Comparison of ENCODE assay signal across 8 cellular contexts in genomic region chrX:50988649-50989048, GRCh38.
DNase-seq lines count a peak whose midpoint lies in the region; ATAC-seq, FAIRE-seq and TF ChIP-seq lines count a peak whose summit lies in the region.

No MANE protein-coding gene starts in this region.

- no peak overlapping the region for H3K4me3 Mint-ChIP-seq in astrocyte (ENCODE audit: unreplicated experiment)

- TF ChIP-seq CTCF in IMR-90 (conservative IDR thresholded peaks at IDR 0.05; ENCODE audit: low read depth, low read length) (peak; percentile 63), astrocyte (IDR thresholded peaks at IDR 0.05; ENCODE audit: insufficient read depth, low read depth, low read length) (peak; percentile 61)

- no peak overlapping the region for H3K56ac ChIP-seq in IMR-90 (ENCODE audit: extremely low read depth, insufficient read depth, low read length)

- no peak overlapping the region for H4K5ac ChIP-seq in IMR-90 (ENCODE audit: low read depth, low read length)

- H2BK20ac ChIP-seq in IMR-90 (ENCODE audit: low read depth, low read length): no peak overlapping the region

- no peak overlapping the region for H3K4me3 ChIP-seq in IMR-90 (ENCODE audit: insufficient read depth, low read depth, low read length)
- no peak overlapping the region for H3K4me3 ChIP-seq in astrocyte (ENCODE audit: insufficient read depth, low read depth, low read length)

- no peak overlapping the region for H3K23ac ChIP-seq in IMR-90 (ENCODE audit: low read depth, low read length)

- H4K91ac ChIP-seq in IMR-90 (ENCODE audit: insufficient read depth, low read depth, low read length): no peak overlapping the region

- no peaks in the 10 kb centered on the region for H3K4me1 Mint-ChIP-seq in astrocyte (ENCODE audit: low read depth, unreplicated experiment)

- H3K4ac ChIP-seq in IMR-90 (ENCODE audit: low read depth, low read length): no peak overlapping the region

- H3K9ac ChIP-seq in IMR-90 (ENCODE audit: low read depth, low read length) (no peak overlapping the region), astrocyte (ENCODE audit: low read length) (no peak overlapping the region)

- no peak overlapping the region for H2BK5ac ChIP-seq in IMR-90 (ENCODE audit: low read depth, low read length, poor library complexity, severe bottlenecking)

- H3K14ac ChIP-seq in IMR-90 (replicated peaks; ENCODE audit: low read depth, low read length): no peak overlapping the region

- no peak overlapping the region for H3K18ac ChIP-seq in IMR-90 (ENCODE audit: low read depth, low read length)

- ATAC-seq in IMR-90 (ENCODE audit: low read depth) (peak; percentile 75), GM21381 (IDR thresholded peaks at IDR 0.05; ENCODE audit: unreplicated experiment) (no peak), GM21390 (IDR thresholded peaks at IDR 0.05; ENCODE audit: unreplicated experiment) (no peak), HG02981 (IDR thresholded peaks at IDR 0.05; ENCODE audit: unreplicated experiment) (no peak)

- H3K27me3 Mint-ChIP-seq in astrocyte (ENCODE audit: low read depth, unreplicated experiment): peaks cover 5% of the 10 kb centered on the region

- BruUV-seq in IMR-90 (replicated peaks; lab: Mats Ljungman, UMichigan): no TSS peak

- H3K36me3 ChIP-seq in IMR-90 (ENCODE audit: control insufficient read depth, insufficient read depth, low read length): no peaks in the 10 kb centered on the region
- H3K36me3 ChIP-seq in astrocyte (ENCODE audit: insufficient read depth, low read length): no peaks in the 10 kb centered on the region

- intact Hi-C loops in IMR-90 (cut with micrococcal nuclease): loop anchor here (2.0 kb wide), 1 partner anchor 298 kb away; no protein-coding TSS in a partner anchor

- FAIRE-seq in astrocyte (lab: Jason Lieb, UNC): peak; percentile 95

- H3K9me3 ChIP-seq in IMR-90 (ENCODE audit: control insufficient read depth, insufficient read depth, low read length): no peaks in the 10 kb centered on the region
- no peaks in the 10 kb centered on the region for H3K9me3 ChIP-seq in astrocyte (ENCODE audit: insufficient read depth, low read depth, low read length)

- no peak overlapping the region for H2BK15ac ChIP-seq in IMR-90 (ENCODE audit: low read depth, low read length)

- no peaks in the 10 kb centered on the region for H3K79me1 ChIP-seq in IMR-90 (ENCODE audit: low read depth in 1 of 2, low read length in 2 of 2)

- DNase-seq in NOMO-1 treated with DMSO at 0.1 percent for 48 hours (lab: John Stamatoyannopoulos, UW; ENCODE audit: unreplicated experiment) (peak; percentile 11), NOMO-1 treated with dmso at 0.1 percent for 144 hours (lab: John Stamatoyannopoulos, UW; ENCODE audit: unreplicated experiment) (no peak), IMR-90 (peak; percentile 33), astrocyte (ENCODE audit: low read depth) (peak; percentile 12), left kidney (ENCODE audit: low read depth, low spot score) (peak; percentile 70)

- TF ChIP-seq RAD21 in IMR-90 (IDR thresholded peaks at IDR 0.05; ENCODE audit: low read length): peak; percentile 54

- no peak overlapping the region for H3K27ac ChIP-seq in IMR-90 (ENCODE audit: insufficient read depth, low read length)
- no peak overlapping the region for H3K27ac ChIP-seq in astrocyte (ENCODE audit: low read depth, low read length)

- no peaks in the 10 kb centered on the region for H3K9me1 ChIP-seq in IMR-90 (ENCODE audit: insufficient read depth, low read length)

- H3K27me3 ChIP-seq in IMR-90 (ENCODE audit: control insufficient read depth, insufficient read depth, low read length) (peaks cover 8% of the 10 kb centered on the region; the same call in 1 of the 2 replicates), astrocyte (ENCODE audit: insufficient read depth, low read length) (no peaks in the 10 kb centered on the region)

- no peak overlapping the region for H2BK120ac ChIP-seq in IMR-90 (ENCODE audit: low read depth, low read length)

- H3K36me3 Mint-ChIP-seq in astrocyte (ENCODE audit: low read depth, unreplicated experiment): no peaks in the 10 kb centered on the region

- H3K79me2 ChIP-seq in astrocyte (ENCODE audit: insufficient read depth, low read length): no peaks in the 10 kb centered on the region

- H2AK9ac ChIP-seq in IMR-90 (replicated peaks; ENCODE audit: low read depth, low read length, poor library complexity): no peak overlapping the region

- H2AFZ ChIP-seq in IMR-90 (replicated peaks; ENCODE audit: low read length, poor library complexity): no peak overlapping the region
- no peak overlapping the region for H2AFZ ChIP-seq in astrocyte (ENCODE audit: low read depth, low read length)

- no CpG with 5 or more reads among the region's 2 CpGs for WGBS in IMR-90 (ENCODE audit: extremely low coverage in 2 of 2, insufficient read length in 1 of 2), 2 experiments

- CTCF ChIA-PET in IMR-90 (lab: Yijun Ruan, JAX): interaction anchor here (0.6 to 0.9 kb wide), 3 partner anchors 37 to 798 kb away, joined by 3 read pairs; no protein-coding TSS in a partner anchor

- H3K4me2 ChIP-seq in IMR-90 (ENCODE audit: low read depth, low read length) (no peak overlapping the region), astrocyte (ENCODE audit: low read length) (no peak overlapping the region)

- POLR2A ChIA-PET in IMR-90 (lab: Charles Lee; ENCODE audit: unreplicated experiment): no interaction called here

- TF ChIP-seq POLR2A in IMR-90 (IDR thresholded peaks at IDR 0.05; ENCODE audit: low read depth, low read length): no peak

- no peak overlapping the region for H3K27ac Mint-ChIP-seq in astrocyte (ENCODE audit: unreplicated experiment)

- no peak overlapping the region for H4K8ac ChIP-seq in IMR-90 (ENCODE audit: low read depth in 2 of 2, low read length in 2 of 2)

- in situ Hi-C loops in IMR-90 (cut with MboI; ENCODE audit: low sequenced_read_pairs): no loop called here

- no peak overlapping the region for H2AK5ac ChIP-seq in IMR-90 (ENCODE audit: low read depth, low read length)

- dilution Hi-C loops in IMR-90 (cut with HindIII; ENCODE audit: low sequenced_read_pairs, unreplicated experiment): no loop called here

- H4K20me1 ChIP-seq in IMR-90 (ENCODE audit: insufficient read depth, low read length) (no peaks in the 10 kb centered on the region), astrocyte (ENCODE audit: insufficient read depth, low read length) (no peaks in the 10 kb centered on the region)

- no peaks in the 10 kb centered on the region for H3K9me3 Mint-ChIP-seq in astrocyte (ENCODE audit: unreplicated experiment)

- H3K4me1 ChIP-seq in IMR-90 (ENCODE audit: control insufficient read depth, insufficient read depth, low read length) (no peaks in the 10 kb centered on the region), astrocyte (ENCODE audit: insufficient read depth, low read length) (no peaks in the 10 kb centered on the region)

TF ChIP-seq in IMR-90, 13 proteins besides CTCF, POLR2A, EP300 and RAD21:
- no peak for TF ChIP-seq CHD1 (IDR thresholded peaks at IDR 0.05; ENCODE audit: low read depth, low read length)
- no peak for TF ChIP-seq USF2 (IDR thresholded peaks at IDR 0.05; ENCODE audit: low read depth, low read length)
- TF ChIP-seq RCOR1 (IDR thresholded peaks at IDR 0.05; ENCODE audit: insufficient replicate concordance, low read length): no peak
- TF ChIP-seq MXI1 (IDR thresholded peaks at IDR 0.05; ENCODE audit: borderline replicate concordance, low read depth, low read length): no peak
- TF ChIP-seq BHLHE40 (IDR thresholded peaks at IDR 0.05; ENCODE audit: low read depth, low read length): no peak
- no peak for TF ChIP-seq MAZ (IDR thresholded peaks at IDR 0.05; ENCODE audit: borderline replicate concordance, low read depth, low read length)
- TF ChIP-seq CEBPB (IDR thresholded peaks at IDR 0.05; ENCODE audit: low read depth, low read length): no peak
- TF ChIP-seq NFE2L2 (IDR thresholded peaks at IDR 0.05; ENCODE audit: low read depth, low read length): no peak
- TF ChIP-seq SMC3 (IDR thresholded peaks at IDR 0.05; ENCODE audit: low read depth, low read length): peak; percentile 32; the same call in 1 of the 2 replicates
